Comparison of ENCODE assay signal across 9 cellular contexts in the genomic region with DNA sequence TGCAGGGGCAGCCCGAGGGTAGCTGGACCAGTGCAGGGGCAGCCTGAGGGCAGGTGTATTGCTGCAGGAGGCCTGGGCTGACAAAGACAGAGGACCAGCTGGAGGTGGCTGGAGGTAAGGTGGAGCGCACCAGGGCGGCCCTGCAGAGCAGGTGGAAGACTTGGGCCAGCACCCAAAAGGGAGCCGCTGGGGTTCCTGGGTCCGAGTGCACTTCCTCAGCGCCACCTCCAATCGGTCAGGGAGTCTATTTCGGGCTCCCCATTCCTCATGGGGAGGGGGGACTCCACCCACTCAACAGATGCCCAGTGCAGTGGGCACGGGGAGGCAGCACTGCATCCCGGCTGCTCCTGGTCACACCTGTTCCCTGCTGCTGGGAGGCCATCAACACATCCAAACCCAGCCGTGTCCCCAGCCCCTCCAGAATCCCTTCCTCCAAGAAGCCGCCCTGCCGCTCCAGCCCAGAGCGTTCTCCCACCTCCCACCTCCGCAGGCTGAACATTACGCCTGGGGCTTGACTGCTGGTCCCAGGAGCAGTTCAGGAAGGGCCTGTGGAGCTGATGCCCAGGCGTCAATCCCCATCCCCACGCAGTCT. TPM values are rescaled to one million over a fixed set of nuclear protein-coding genes. Genes with fewer than 3 reads are reported as not detected.
DNase-seq lines count a peak whose midpoint lies in the region; ATAC-seq, FAIRE-seq and TF ChIP-seq lines count a peak whose summit lies in the region.
"Had no signal": no experiment of that assay in that cellular context is flagged by ENCODE, and none has a peak within 500 bp of the region (broad histone marks: within the 10 kb centered on the region; RNA-seq: fewer than 3 reads in every experiment).

No MANE protein-coding gene starts in this region.

- no peak overlapping the region for H2AFZ ChIP-seq in Karpas-422 (ENCODE audit: low read length)

- peaks cover 20 to 57% (median 39%) of the 10 kb centered on the region in 7 donors for H3K4me1 Mint-ChIP-seq in naive thymus-derived CD4-positive, alpha-beta T cell

- H3K9ac ChIP-seq in Karpas-422 (ENCODE audit: low read length): peak overlapping the region; percentile 86

- DNase-seq in AG10803 (ENCODE audit: low read depth) (no peak), Karpas-422 (peak; percentile 35), coronary artery (ENCODE audit: low spot score) (no peak), urothelium cell line (ENCODE audit: low spot score) (no peak), NCI-H1105 treated with DMSO at 0.1 percent for 48 hours (lab: John Stamatoyannopoulos, UW) (no peak)
- DNase-seq in naive thymus-derived CD4-positive, alpha-beta T cell: no peak

- intact Hi-C loops in naive thymus-derived CD4-positive, alpha-beta T cell (cut with micrococcal nuclease): loop anchor here in 1 of 2 donors (5.0 kb wide), 1 partner anchor 228 kb away; no protein-coding TSS in a partner anchor

- H3K4me3 ChIP-seq in AG10803 (ENCODE audit: low read length) (peak overlapping the region; percentile 88), Karpas-422 (ENCODE audit: low read length) (peak overlapping the region; percentile 75), coronary artery (peak overlapping the region; percentile 90)
- peak overlapping the region; percentile 83 for H3K4me3 ChIP-seq in naive thymus-derived CD4-positive, alpha-beta T cell (ENCODE audit: low read length)

- ATAC-seq in naive thymus-derived CD4-positive, alpha-beta T cell: no peak
- ATAC-seq in GM21825 (IDR thresholded peaks at IDR 0.05; ENCODE audit: unreplicated experiment) (no peak), HG02623 (IDR thresholded peaks at IDR 0.05; ENCODE audit: unreplicated experiment) (no peak)

- no peak for FAIRE-seq in urothelium cell line (lab: Jason Lieb, UNC)

- no peaks in the 10 kb centered on the region for H3K9me3 ChIP-seq in Karpas-422 (ENCODE audit: low read length)
- no peaks in the 10 kb centered on the region for H3K9me3 ChIP-seq in naive thymus-derived CD4-positive, alpha-beta T cell (ENCODE audit: control insufficient read depth in 2 of 3, low read length in 3 of 3)

- peaks cover 0 to 6% (median 5%) of the 10 kb centered on the region in 11 donors for H3K9me3 Mint-ChIP-seq in naive thymus-derived CD4-positive, alpha-beta T cell

- peak overlapping the region; percentile 82 for H3K4me2 ChIP-seq in Karpas-422 (ENCODE audit: low read depth, low read length, poor library complexity, severe bottlenecking)

- H4K20me1 ChIP-seq in Karpas-422 (ENCODE audit: insufficient read depth, low read depth, low read length): peaks cover 30% of the 10 kb centered on the region; the same call in 1 of the 2 replicates

- peak overlapping the region; percentile 87 to 100 (median 98) for H3K4me3 Mint-ChIP-seq in naive thymus-derived CD4-positive, alpha-beta T cell

- peaks cover 51% of the 10 kb centered on the region for H3K79me2 ChIP-seq in Karpas-422 (ENCODE audit: low read length)

- no peaks in the 10 kb centered on the region for H3K9me2 ChIP-seq in Karpas-422 (replicated peaks; ENCODE audit: insufficient read depth, low read length)

- no peaks in the 10 kb centered on the region for H3K36me3 ChIP-seq in Karpas-422 (ENCODE audit: insufficient read depth, low read length)
- H3K36me3 ChIP-seq in naive thymus-derived CD4-positive, alpha-beta T cell (ENCODE audit: control insufficient read depth in 2 of 3, insufficient read depth in 3 of 3, low read length in 3 of 3): peaks cover 0 to 33% (median 4%) of the 10 kb centered on the region in 3 experiments

- no peaks in the 10 kb centered on the region for H3K27me3 ChIP-seq in Karpas-422 (ENCODE audit: low read length)
- H3K27me3 ChIP-seq in naive thymus-derived CD4-positive, alpha-beta T cell (ENCODE audit: control insufficient read depth in 2 of 2, insufficient read depth in 2 of 2, low read length in 2 of 2): no peaks in the 10 kb centered on the region

- peak overlapping the region in 5 of 9 donors; percentile 14 to 94 (median 89) for H3K27ac Mint-ChIP-seq in naive thymus-derived CD4-positive, alpha-beta T cell

- POLR2A ChIA-PET in naive thymus-derived CD4-positive, alpha-beta T cell (lab: Charles Lee): no interaction called here

- TF ChIP-seq CTCF in AG10803 (conservative IDR thresholded peaks at IDR 0.05; ENCODE audit: low read length): no peak
- TF ChIP-seq CTCF in coronary artery (IDR thresholded peaks at IDR 0.05): no peak

- H3K27ac ChIP-seq in Karpas-422 (ENCODE audit: low read length) (no peak overlapping the region), coronary artery (peak overlapping the region in 1 of 2 donors; percentile 69)
- peak overlapping the region; percentile 84 for H3K27ac ChIP-seq in naive thymus-derived CD4-positive, alpha-beta T cell (ENCODE audit: low read depth, low read length)
- H3K27ac ChIP-seq: epithelial cell of prostate had no signal

- CTCF ChIA-PET in naive thymus-derived CD4-positive, alpha-beta T cell (lab: Charles Lee): no interaction called here

- H3K4me1 ChIP-seq in Karpas-422 (ENCODE audit: low read length): peaks cover 43% of the 10 kb centered on the region
- H3K4me1 ChIP-seq in naive thymus-derived CD4-positive, alpha-beta T cell (ENCODE audit: control insufficient read depth in 2 of 2, insufficient read depth in 2 of 2, low read length in 2 of 2): peaks cover 16 to 32% of the 10 kb centered on the region in 2 donors

- peaks cover 5 to 10% (median 6%) of the 10 kb centered on the region in 5 donors for H3K27me3 Mint-ChIP-seq in naive thymus-derived CD4-positive, alpha-beta T cell

- peaks cover 0 to 5% (median 3%) of the 10 kb centered on the region in 5 donors for H3K36me3 Mint-ChIP-seq in naive thymus-derived CD4-positive, alpha-beta T cell

RNA-seq across cellular contexts. Expression of gene LRPAP1, which starts 1.5 kb away (rescaled TPM):
- 15.3 and 57.2 TPM in 2 replicates for total RNA-seq in Karpas-422 (2014; rRNA removed; shearing (Covaris generic); ENCODE audit: low replicate concordance)
- total RNA-seq in naive thymus-derived CD4-positive, alpha-beta T cell: 10 to 100 TPM; 65.2 to 88.6 (median 79.4) TPM
- polyA plus RNA-seq in naive thymus-derived CD4-positive, alpha-beta T cell: 100 to 1,000 TPM; 103 to 126 TPM
